Comparison of ENCODE assay signal across 1 cellular context in the genomic region with DNA sequence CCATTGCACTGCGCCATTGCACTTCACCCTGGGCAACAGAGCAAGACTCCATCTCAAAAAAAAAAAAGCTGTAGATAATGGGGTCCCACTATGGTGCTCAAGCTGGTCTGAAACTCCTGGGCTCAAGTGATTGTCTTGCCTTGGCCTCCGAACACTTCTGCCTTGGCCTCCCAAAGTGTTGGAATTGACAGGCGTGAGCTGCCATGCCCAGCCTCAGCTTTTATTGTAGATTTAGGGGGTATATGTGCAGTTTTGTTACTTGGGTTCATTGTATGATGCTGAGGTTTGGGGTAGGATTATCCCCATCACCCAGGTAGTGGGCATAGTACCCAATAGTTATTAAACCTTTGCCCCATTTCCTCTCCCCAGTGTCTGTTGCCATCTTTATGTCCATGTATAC.
A peak's percentile ranks its signal among the peaks of the same experiment; 100 is the strongest.
TF ChIP-seq lines count a peak whose summit lies in the region.

No MANE protein-coding gene starts in this region.

TF ChIP-seq in K562, 482 proteins besides CTCF, POLR2A, EP300 and RAD21:
- no peak for TF ChIP-seq KLF10 (CRISPR knock-in tag; IDR thresholded peaks at IDR 0.05)
- peak; percentile 62; the same call in 1 of the 2 replicates for TF ChIP-seq POLR2AphosphoS5 (IDR thresholded peaks at IDR 0.05; ENCODE audit: control insufficient read depth, insufficient read depth, low read depth, low read length)
- peak; percentile 26; the same call in 1 of the 2 replicates for TF ChIP-seq POLR2G (IDR thresholded peaks at IDR 0.05; ENCODE audit: low read depth, low read length)
- TF ChIP-seq SUPT5H (IDR thresholded peaks at IDR 0.05) = 0 out of 2 replicates have a peak, but pooled peaks have one; percentile 15
- TF ChIP-seq SMAD1 (IDR thresholded peaks at IDR 0.05; ENCODE audit: low read depth, low read length, partially characterized antibody) = peak; percentile 23
- peak; percentile 14; the same call in 1 of the 2 replicates for TF ChIP-seq RBFOX2 (IDR thresholded peaks at IDR 0.05; ENCODE audit: low read depth, low read length)
- 0 out of 2 replicates have a peak, but pooled peaks have one; percentile 1 for TF ChIP-seq ZNF431 (CRISPR knock-in tag; IDR thresholded peaks at IDR 0.05)
- TF ChIP-seq, protein P1, sequence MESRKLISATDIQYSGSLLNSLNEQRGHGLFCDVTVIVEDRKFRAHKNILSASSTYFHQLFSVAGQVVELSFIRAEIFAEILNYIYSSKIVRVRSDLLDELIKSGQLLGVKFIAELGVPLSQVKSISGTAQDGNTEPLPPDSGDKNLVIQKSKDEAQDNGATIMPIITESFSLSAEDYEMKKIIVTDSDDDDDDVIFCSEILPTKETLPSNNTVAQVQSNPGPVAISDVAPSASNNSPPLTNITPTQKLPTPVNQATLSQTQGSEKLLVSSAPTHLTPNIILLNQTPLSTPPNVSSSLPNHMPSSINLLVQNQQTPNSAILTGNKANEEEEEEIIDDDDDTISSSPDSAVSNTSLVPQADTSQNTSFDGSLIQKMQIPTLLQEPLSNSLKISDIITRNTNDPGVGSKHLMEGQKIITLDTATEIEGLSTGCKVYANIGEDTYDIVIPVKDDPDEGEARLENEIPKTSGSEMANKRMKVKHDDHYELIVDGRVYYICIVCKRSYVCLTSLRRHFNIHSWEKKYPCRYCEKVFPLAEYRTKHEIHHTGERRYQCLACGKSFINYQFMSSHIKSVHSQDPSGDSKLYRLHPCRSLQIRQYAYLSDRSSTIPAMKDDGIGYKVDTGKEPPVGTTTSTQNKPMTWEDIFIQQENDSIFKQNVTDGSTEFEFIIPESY (CRISPR knock-in tag; IDR thresholded peaks at IDR 0.05) = peak; percentile 89
- no peak for TF ChIP-seq OTX1 (CRISPR knock-in tag; IDR thresholded peaks at IDR 0.05)
- TF ChIP-seq ZNF24 (IDR thresholded peaks at IDR 0.05) = no peak
- no peak for TF ChIP-seq SMC3 (conservative IDR thresholded peaks at IDR 0.05; ENCODE audit: insufficient read depth, low read depth, low read length)
